ENCODE assay signal across 18 cellular contexts in genomic region chr5:180381851-180382480, GRCh38. TPM values are rescaled to one million over a fixed set of nuclear protein-coding genes. Genes with fewer than 3 reads are reported as not detected.
A peak's percentile ranks its signal among the peaks of the same experiment; 100 is the strongest.
DNase-seq lines count a peak whose midpoint lies in the region; ATAC-seq, FAIRE-seq and TF ChIP-seq lines count a peak whose summit lies in the region.
"Had no signal": no experiment of that assay in that cellular context is flagged by ENCODE, and none has a peak within 500 bp of the region (broad histone marks: within the 10 kb centered on the region; RNA-seq: fewer than 3 reads in every experiment).

No MANE protein-coding gene starts in this region.

- 89% methylated on average over 13 of the region's 13 CpGs for WGBS in right cardiac atrium
- WGBS in H1 (ENCODE audit: extremely low coverage in 1 of 2, insufficient coverage in 1 of 2, insufficient read length in 1 of 2, insufficient replicate concordance in 2 of 2, low coverage in 1 of 2, low lambda C conversion rate in 2 of 2, missing lambda C conversion rate in 1 of 2), 2 experiments, result 91% methylated on average over 13 of the region's 13 CpGs; no CpG with 5 or more reads in 1 of the 2 experiments

- 0 out of 2 replicates have a peak overlapping the region, but pooled peaks have one; percentile 80 for H2BK20ac ChIP-seq in H1 (ENCODE audit: low read length)

- no peaks in the 10 kb centered on the region for H3K36me3 Mint-ChIP-seq in nephron progenitor cell (ENCODE audit: low read depth)
- H3K36me3 Mint-ChIP-seq: CD4-positive, CD25-positive, alpha-beta regulatory T cell; CD8-positive, alpha-beta memory T cell had no signal

- H3K56ac ChIP-seq in H1 (replicated peaks; ENCODE audit: insufficient read length, low read depth, low read length), result no peak overlapping the region

- H2BK15ac ChIP-seq in H1 (ENCODE audit: low read length), result no peak overlapping the region

- TF ChIP-seq RAD21 in H1 (IDR thresholded peaks at IDR 0.05 in 1 of 2, conservative IDR thresholded peaks at IDR 0.05 in 1 of 2; ENCODE audit: low read depth in 2 of 2, low read length in 2 of 2), result no peak

- no peaks in the 10 kb centered on the region for H3K36me3 ChIP-seq in H1 (ENCODE audit: control insufficient read depth in 2 of 4, insufficient read depth in 4 of 4, low read length in 3 of 4)
- H3K36me3 ChIP-seq in lower lobe of right lung, result no peaks in the 10 kb centered on the region

- TF ChIP-seq POLR2A in H1 (IDR thresholded peaks at IDR 0.05; ENCODE audit: control extremely low read depth in 1 of 2, low read depth in 2 of 2, low read length in 2 of 2), result no peak

- no peak overlapping the region for H3K18ac ChIP-seq in H1 (ENCODE audit: extremely low read depth, low read length)

- no peaks in the 10 kb centered on the region for H3K79me1 ChIP-seq in H1 (ENCODE audit: low read depth, low read length)

- no peak for ATAC-seq in Right ventricle myocardium superior (ENCODE audit: poor library complexity)
- ATAC-seq in right cardiac atrium, result no peak
- no peak for ATAC-seq in lower lobe of right lung

- H3K9me3 Mint-ChIP-seq in nephron progenitor cell, result peaks cover 8% of the 10 kb centered on the region
- H3K9me3 Mint-ChIP-seq: CD4-positive, CD25-positive, alpha-beta regulatory T cell; CD8-positive, alpha-beta memory T cell had no signal

- H3K79me2 ChIP-seq in H1 (ENCODE audit: control insufficient read depth in 1 of 2, insufficient read depth in 2 of 2, low read length in 2 of 2), result no peaks in the 10 kb centered on the region

- CTCF ChIA-PET in H1 (lab: Charles Lee; ENCODE audit: partially characterized antibody), result interaction anchor here (1.2 to 4.2 kb wide), 4 partner anchors 11 to 79 kb away, joined by 3 to 15 read pairs (median 4); no protein-coding TSS in a partner anchor

- H2AK5ac ChIP-seq in H1 (ENCODE audit: low read depth, low read length), result no peak overlapping the region

- H2AFZ ChIP-seq in H1 (ENCODE audit: low read length), result no peak overlapping the region
- H2AFZ ChIP-seq: GM23248 had no signal

- H4K8ac ChIP-seq in H1 (ENCODE audit: extremely low read depth, insufficient read depth, low read length), result peak overlapping the region; percentile 9; the same call in 1 of the 2 replicates

- intact Hi-C loops in Right ventricle myocardium superior (cut with DNase I), result no loop called here
- intact Hi-C loops in right cardiac atrium (cut with DNase I), result no loop called here
- intact Hi-C loops in lower lobe of right lung (cut with DNase I), result no loop called here

- TF ChIP-seq CTCF in H1 (IDR thresholded peaks at IDR 0.05; ENCODE audit: control extremely low read depth in 1 of 3, insufficient read depth in 1 of 3, low read depth in 1 of 3, low read length in 3 of 3), result no peak
- no peak for TF ChIP-seq CTCF in nephron progenitor cell (IDR thresholded peaks at IDR 0.05)
- TF ChIP-seq CTCF in lower lobe of right lung (IDR thresholded peaks at IDR 0.05), result no peak

- H3K9me3 ChIP-seq in right cardiac atrium (ENCODE audit: control insufficient read depth, low read length) (no peaks in the 10 kb centered on the region), H1 (ENCODE audit: insufficient read depth in 2 of 2, low read depth in 1 of 2, low read length in 1 of 2) (no peaks in the 10 kb centered on the region), lower lobe of right lung (no peaks in the 10 kb centered on the region)

- no peak overlapping the region for H2BK120ac ChIP-seq in H1 (replicated peaks; ENCODE audit: low read depth, low read length)

- TF ChIP-seq EP300 in H1 (IDR thresholded peaks at IDR 0.05; ENCODE audit: borderline replicate concordance in 1 of 2, low read depth in 2 of 2, low read length in 2 of 2), result no peak

- H3K27ac ChIP-seq in right cardiac atrium (ENCODE audit: low read length) (no peak overlapping the region), H1 (ENCODE audit: low read depth, low read length) (no peak overlapping the region), lower lobe of right lung (no peak overlapping the region)
- H3K27ac ChIP-seq: GM23248 had no signal

- peaks cover 9% of the 10 kb centered on the region for H3K27me3 Mint-ChIP-seq in nephron progenitor cell (ENCODE audit: low read depth, poor library complexity)
- H3K27me3 Mint-ChIP-seq: CD4-positive, CD25-positive, alpha-beta regulatory T cell had no signal

- H3K4me1 ChIP-seq in right cardiac atrium (ENCODE audit: control insufficient read depth, insufficient read depth, low read length) (no peaks in the 10 kb centered on the region), H1 (replicated peaks in 1 of 4; ENCODE audit: control insufficient read depth in 3 of 4, insufficient read depth in 4 of 4, low read length in 3 of 4) (no peaks in the 10 kb centered on the region; a peak in 1 of 7 replicates), lower lobe of right lung (no peaks in the 10 kb centered on the region)

- H3K4me3 Mint-ChIP-seq in nephron progenitor cell, result no peak overlapping the region
- H3K4me3 Mint-ChIP-seq: CD4-positive, CD25-positive, alpha-beta regulatory T cell; CD8-positive, alpha-beta memory T cell had no signal

- POLR2A ChIA-PET in H1 (lab: Charles Lee; ENCODE audit: partially characterized antibody), result no interaction called here

- peaks cover 1% of the 10 kb centered on the region; the same call in 1 of the 2 replicates for H3K23me2 ChIP-seq in H1 (ENCODE audit: low read depth, low read length)

- peak; percentile 4 for DNase-seq in Right ventricle myocardium superior
- no peak for DNase-seq in right cardiac atrium
- no peak for DNase-seq in H1 (ENCODE audit: low read depth in 1 of 2, low spot score in 2 of 2)
- DNase-seq in nephron progenitor cell, result no peak
- no peak for DNase-seq in lower lobe of right lung
- no peak for DNase-seq in DMS153 treated with DMSO at 0.1 percent for 48 hours (lab: John Stamatoyannopoulos, UW; ENCODE audit: unreplicated experiment)
- no peak for DNase-seq in NCI-H226
- DNase-seq: 8988T; C1 segment of cervical spinal cord; CD4-positive, CD25-positive, alpha-beta regulatory T cell; CD8-positive, alpha-beta memory T cell; COR-L47; DMS 273 treated with DMSO at 0.1 percent for 48 hours; GM23248; HCEC 1CT had no signal

- 0 out of 2 replicates have a peak overlapping the region, but pooled peaks have one; percentile 44 for H2BK5ac ChIP-seq in H1 (ENCODE audit: low read depth, low read length)

- H4K91ac ChIP-seq in H1 (replicated peaks; ENCODE audit: insufficient read length, low read length), result no peak overlapping the region

- H3K27me3 ChIP-seq in right cardiac atrium (ENCODE audit: control insufficient read depth, insufficient read depth), result no peaks in the 10 kb centered on the region
- no peaks in the 10 kb centered on the region; a peak in 1 of 7 replicates for H3K27me3 ChIP-seq in H1 (replicated peaks in 1 of 4; ENCODE audit: control insufficient read depth in 3 of 4, extremely low read depth in 1 of 4, insufficient read depth in 3 of 4, low read length in 3 of 4)
- H3K27me3 ChIP-seq in lower lobe of right lung (ENCODE audit: low read depth), result no peaks in the 10 kb centered on the region

- H3K23ac ChIP-seq in H1 (ENCODE audit: insufficient read length), result no peak overlapping the region

- H4K20me1 ChIP-seq in H1 (replicated peaks in 1 of 2; ENCODE audit: control insufficient read depth in 1 of 2, insufficient read depth in 2 of 2, low read length in 2 of 2), result no peaks in the 10 kb centered on the region

- H4K5ac ChIP-seq in H1 (ENCODE audit: insufficient read length, low read depth, low read length), result no peak overlapping the region

- H3K4ac ChIP-seq in H1 (replicated peaks; ENCODE audit: insufficient read length, low read depth, low read length), result no peak overlapping the region

- no peak overlapping the region for H3K4me2 ChIP-seq in H1 (ENCODE audit: insufficient read depth in 1 of 2, low read depth in 2 of 2, low read length in 2 of 2)

- H3K4me1 Mint-ChIP-seq in nephron progenitor cell, result peaks cover 32% of the 10 kb centered on the region
- H3K4me1 Mint-ChIP-seq: CD4-positive, CD25-positive, alpha-beta regulatory T cell; CD8-positive, alpha-beta memory T cell had no signal

- H3K14ac ChIP-seq in H1 (ENCODE audit: insufficient read length), result no peak overlapping the region

- H2BK12ac ChIP-seq in H1 (ENCODE audit: low read depth, low read length), result no peak overlapping the region

- H3K4me3 ChIP-seq in right cardiac atrium (ENCODE audit: low read length), result no peak overlapping the region
- H3K4me3 ChIP-seq in H1 (ENCODE audit: extremely low read depth in 1 of 4, insufficient read depth in 2 of 4, low read depth in 3 of 4, low read length in 4 of 4), result no peak overlapping the region
- no peak overlapping the region for H3K4me3 ChIP-seq in lower lobe of right lung
- H3K4me3 ChIP-seq: GM23248 had no signal

- no peak overlapping the region for H3K9ac ChIP-seq in H1 (replicated peaks in 1 of 4; ENCODE audit: extremely low read depth in 1 of 4, low read depth in 3 of 4, low read length in 3 of 4)
- H3K9ac ChIP-seq: GM23248 had no signal

- peak overlapping the region; percentile 92 for H3K27ac Mint-ChIP-seq in nephron progenitor cell
- H3K27ac Mint-ChIP-seq: CD4-positive, CD25-positive, alpha-beta regulatory T cell had no signal

- no peak for FAIRE-seq in H1 (lab: Jason Lieb, UNC)
- FAIRE-seq: G401.6, GM12891, H54 had no signal

TF ChIP-seq in H1, 55 proteins besides CTCF, POLR2A, EP300 and RAD21 (continues in another document):
- TF ChIP-seq CBX8 (IDR thresholded peaks at IDR 0.05; ENCODE audit: borderline replicate concordance, low read depth, low read length) (no peak), CTBP2 (IDR thresholded peaks at IDR 0.05; ENCODE audit: borderline replicate concordance, insufficient read depth, insufficient read length, low read length) (no peak), TEAD4 (IDR thresholded peaks at IDR 0.05; ENCODE audit: low read depth, low read length) (no peak)

RNA-seq across cellular contexts. Expression of gene GFPT2, which starts 28.8 kb away (rescaled TPM):
- total RNA-seq in Right ventricle myocardium superior (13.3 TPM), right cardiac atrium (10 to 100 TPM in 1 of 4 donors, 1 to 10 TPM in 3; 2.3 to 25.6 (median 7.0) TPM), lower lobe of right lung (13.4 TPM)
- polyA plus RNA-seq in right cardiac atrium (5.7 TPM), H1 (2011; rRNA removed) (83.7 and 90.0 TPM in 2 replicates)
- total RNA-seq in H1 (2021; fragmentation: NEBNext Ultra II Directional; extraction: Animal tissue kit (Norgen Biotek cat#: 25700)), result 141 and 143 TPM in 2 replicates
- polyA plus RNA-seq in H1 (2011; cell fraction: cytosol; rRNA removed), result 101 TPM
- polyA plus RNA-seq in H1 (2011; cell fraction: nucleus; rRNA removed), result 136 TPM
- 78.6 to 104 TPM (median 83.3 TPM) in 4 replicates for polyA plus RNA-seq in H1 (2012, experiment 1 of 2)
- 47.5 TPM for polyA plus RNA-seq in H1 (2012, experiment 2 of 2)
- polyA plus RNA-seq in H1 (2013, experiment 1 of 2), result 73.7 TPM
- polyA plus RNA-seq in H1 (2013, experiment 2 of 2), result 66.5 TPM
- polyA minus RNA-seq in H1 (2011; rRNA and poly(A)+ RNA removed), result 118 and 127 TPM in 2 replicates
- polyA minus RNA-seq in H1 (2011; cell fraction: cytosol; rRNA and poly(A)+ RNA removed), result 56.6 TPM
- 80.8 TPM for polyA minus RNA-seq in H1 (2011; cell fraction: nucleus; rRNA and poly(A)+ RNA removed)
- total RNA-seq: CD4-positive, CD25-positive, alpha-beta regulatory T cell had no signal
